ENCODE assay signal across 8 cellular contexts in the genomic region with DNA sequence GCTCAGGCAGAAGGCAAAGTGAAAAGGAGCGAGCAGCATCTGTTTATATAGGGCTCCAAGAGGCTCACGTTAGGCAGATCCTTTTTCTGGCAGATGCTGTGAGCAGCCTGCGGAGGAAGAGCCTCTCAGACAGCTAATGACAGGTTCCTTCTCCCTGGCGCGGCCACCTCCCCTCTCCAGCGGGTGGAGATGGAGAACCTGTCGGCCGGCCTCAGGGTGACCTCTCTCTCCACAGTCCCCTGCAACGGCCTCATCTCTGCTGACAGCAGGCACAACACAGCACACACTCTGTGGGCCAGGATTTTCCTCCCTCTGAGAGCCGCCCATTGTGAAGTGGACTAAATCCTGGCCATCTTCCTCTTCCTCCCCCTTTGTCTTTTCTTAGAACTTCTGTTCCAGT.
DNase-seq lines count a peak whose midpoint lies in the region; ATAC-seq and TF ChIP-seq lines count a peak whose summit lies in the region.

No MANE protein-coding gene starts in this region.

- H3K27me3 ChIP-seq in H7 (ENCODE audit: control insufficient read depth, insufficient read depth, low read length) = no peaks in the 10 kb centered on the region

- intact Hi-C loops in Right ventricle myocardium superior (cut with DNase I) = no loop called here

- no peaks in the 10 kb centered on the region for H3K36me3 ChIP-seq in H7 (replicated peaks; ENCODE audit: control insufficient read depth, insufficient read depth, low read length)

- DNase-seq in H7 = peak; percentile 54
- peak; percentile 10 for DNase-seq in OCI-M1 (lab: John Stamatoyannopoulos, UW)
- peak; percentile 79 for DNase-seq in Right ventricle myocardium superior
- DNase-seq in retina = peak; percentile 88
- no peak for DNase-seq in osteocyte (ENCODE audit: extremely low spot score, unreplicated experiment)

- no peaks in the 10 kb centered on the region for H3K36me3 Mint-ChIP-seq in osteocyte (ENCODE audit: unreplicated experiment)

- H3K27ac Mint-ChIP-seq in osteocyte (ENCODE audit: unreplicated experiment) = no peak overlapping the region

- no peak overlapping the region for H3K4me3 Mint-ChIP-seq in osteocyte (ENCODE audit: unreplicated experiment)

- no peak for TF ChIP-seq CTCF in osteocyte (IDR thresholded peaks at IDR 0.05)

- peak; percentile 94 for ATAC-seq in Right ventricle myocardium superior (ENCODE audit: poor library complexity)
- no peak for ATAC-seq in GM18907 (IDR thresholded peaks at IDR 0.05; ENCODE audit: unreplicated experiment)
- ATAC-seq in GM21786 (IDR thresholded peaks at IDR 0.05; ENCODE audit: unreplicated experiment) = no peak
- no peak for ATAC-seq in HG03097 (IDR thresholded peaks at IDR 0.05; ENCODE audit: low FRiP score, unreplicated experiment)

- H3K9me3 Mint-ChIP-seq in osteocyte (ENCODE audit: unreplicated experiment) = no peaks in the 10 kb centered on the region

- H3K27me3 Mint-ChIP-seq in osteocyte (ENCODE audit: unreplicated experiment) = no peaks in the 10 kb centered on the region

- peaks cover 5% of the 10 kb centered on the region for H3K4me1 Mint-ChIP-seq in osteocyte (ENCODE audit: unreplicated experiment)

- no peak overlapping the region for H3K4me3 ChIP-seq in H7 (ENCODE audit: insufficient read depth, low read depth, low read length)
